In genomic region chr7:158941821-158942605, GRCh38 we compare ENCODE assay signal across 8 cellular contexts.
"Had no signal": no experiment of that assay in that cellular context is flagged by ENCODE, and none has a peak within 500 bp of the region (broad histone marks: within the 10 kb centered on the region; RNA-seq: fewer than 3 reads in every experiment).

No MANE protein-coding gene starts in this region.

- H3K9me3 Mint-ChIP-seq: HFFc6 had no signal

- H3K4me1 Mint-ChIP-seq: IgD-negative memory B cell had no signal

- DNase-seq: GM23248, GOT3, H7, HFFc6 had no signal

- H3K36me3 ChIP-seq: HAP-1 had no signal

- H3K9me3 ChIP-seq: HAP-1 had no signal

- H3K9ac ChIP-seq: GM23248 had no signal

- H3K27me3 Mint-ChIP-seq: IgD-negative memory B cell had no signal

- H3K27ac ChIP-seq: GM23248 had no signal

- H3K4me1 ChIP-seq: HAP-1 had no signal

- H3K4me3 Mint-ChIP-seq: HFFc6, IgD-negative memory B cell had no signal

- ATAC-seq: HCT116 had no signal

- H2AFZ ChIP-seq: GM23248 had no signal

- H3K27ac Mint-ChIP-seq: HFFc6, IgD-negative memory B cell had no signal

- H3K4me3 ChIP-seq: GM23248, HAP-1 had no signal

- FAIRE-seq: HTR-8/SVneo had no signal
